ENCODE assay signal across 2 cellular contexts in the genomic region with DNA sequence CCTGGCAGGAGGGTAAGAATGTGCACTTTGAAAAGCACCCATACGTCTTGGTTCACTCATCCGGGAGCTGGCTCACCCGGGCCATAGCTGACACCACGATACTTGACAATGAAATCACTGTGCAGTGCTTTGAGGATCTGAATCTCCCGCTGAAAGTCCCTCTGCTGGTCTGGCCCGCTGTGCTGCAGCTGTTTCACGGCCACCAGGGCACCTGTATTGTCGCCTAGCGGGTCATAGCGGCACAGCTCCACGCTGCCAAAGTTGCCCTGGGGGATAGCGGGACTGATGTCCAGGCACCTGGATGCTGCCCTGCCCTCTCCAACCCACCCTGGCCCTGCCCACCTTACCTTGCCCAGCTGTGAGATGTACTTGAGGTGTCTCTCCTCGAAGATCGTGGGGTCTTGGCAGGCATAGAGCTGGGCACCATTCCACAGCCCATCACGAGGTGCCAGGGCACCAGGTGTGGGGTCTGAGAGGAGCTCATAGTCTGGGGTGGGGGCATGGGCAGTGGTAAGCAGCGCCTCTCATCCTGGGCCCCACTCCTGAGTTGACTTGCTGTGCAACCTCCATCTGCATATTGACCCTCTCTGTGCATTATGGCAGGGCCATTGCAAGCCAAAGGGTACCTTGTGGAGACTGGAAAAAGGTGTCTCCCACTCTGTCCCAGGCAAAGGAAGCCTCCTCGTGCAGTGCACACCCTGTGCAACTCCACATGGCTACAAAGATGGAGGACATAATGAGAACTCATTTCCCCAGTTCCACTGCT.
TF ChIP-seq lines count a peak whose summit lies in the region.

No MANE protein-coding gene starts in this region.

TF ChIP-seq in GM23338, 12 proteins besides CTCF, POLR2A, EP300 and RAD21 (continues in another document):
- TF ChIP-seq EZH2 (IDR thresholded peaks at IDR 0.05; ENCODE audit: low read depth, unreplicated experiment) (no peak), EZH2phosphoT487 (IDR thresholded peaks at IDR 0.05; ENCODE audit: unreplicated experiment) (no peak), JUNB (IDR thresholded peaks at IDR 0.05; ENCODE audit: unreplicated experiment) (no peak), STAT1 (IDR thresholded peaks at IDR 0.05; ENCODE audit: unreplicated experiment) (no peak), POLR2AphosphoS5 (IDR thresholded peaks at IDR 0.05; ENCODE audit: low read depth) (no peak), CREB1 (CRISPR knock-in tag; IDR thresholded peaks at IDR 0.05; ENCODE audit: low read depth) (no peak), NANOG (IDR thresholded peaks at IDR 0.05; ENCODE audit: borderline replicate concordance) (no peak)
- TF ChIP-seq, protein P1, sequence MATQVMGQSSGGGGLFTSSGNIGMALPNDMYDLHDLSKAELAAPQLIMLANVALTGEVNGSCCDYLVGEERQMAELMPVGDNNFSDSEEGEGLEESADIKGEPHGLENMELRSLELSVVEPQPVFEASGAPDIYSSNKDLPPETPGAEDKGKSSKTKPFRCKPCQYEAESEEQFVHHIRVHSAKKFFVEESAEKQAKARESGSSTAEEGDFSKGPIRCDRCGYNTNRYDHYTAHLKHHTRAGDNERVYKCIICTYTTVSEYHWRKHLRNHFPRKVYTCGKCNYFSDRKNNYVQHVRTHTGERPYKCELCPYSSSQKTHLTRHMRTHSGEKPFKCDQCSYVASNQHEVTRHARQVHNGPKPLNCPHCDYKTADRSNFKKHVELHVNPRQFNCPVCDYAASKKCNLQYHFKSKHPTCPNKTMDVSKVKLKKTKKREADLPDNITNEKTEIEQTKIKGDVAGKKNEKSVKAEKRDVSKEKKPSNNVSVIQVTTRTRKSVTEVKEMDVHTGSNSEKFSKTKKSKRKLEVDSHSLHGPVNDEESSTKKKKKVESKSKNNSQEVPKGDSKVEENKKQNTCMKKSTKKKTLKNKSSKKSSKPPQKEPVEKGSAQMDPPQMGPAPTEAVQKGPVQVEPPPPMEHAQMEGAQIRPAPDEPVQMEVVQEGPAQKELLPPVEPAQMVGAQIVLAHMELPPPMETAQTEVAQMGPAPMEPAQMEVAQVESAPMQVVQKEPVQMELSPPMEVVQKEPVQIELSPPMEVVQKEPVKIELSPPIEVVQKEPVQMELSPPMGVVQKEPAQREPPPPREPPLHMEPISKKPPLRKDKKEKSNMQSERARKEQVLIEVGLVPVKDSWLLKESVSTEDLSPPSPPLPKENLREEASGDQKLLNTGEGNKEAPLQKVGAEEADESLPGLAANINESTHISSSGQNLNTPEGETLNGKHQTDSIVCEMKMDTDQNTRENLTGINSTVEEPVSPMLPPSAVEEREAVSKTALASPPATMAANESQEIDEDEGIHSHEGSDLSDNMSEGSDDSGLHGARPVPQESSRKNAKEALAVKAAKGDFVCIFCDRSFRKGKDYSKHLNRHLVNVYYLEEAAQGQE (IDR thresholded peaks at IDR 0.05; ENCODE audit: unreplicated experiment), result no peak
- TF ChIP-seq, protein P2, sequence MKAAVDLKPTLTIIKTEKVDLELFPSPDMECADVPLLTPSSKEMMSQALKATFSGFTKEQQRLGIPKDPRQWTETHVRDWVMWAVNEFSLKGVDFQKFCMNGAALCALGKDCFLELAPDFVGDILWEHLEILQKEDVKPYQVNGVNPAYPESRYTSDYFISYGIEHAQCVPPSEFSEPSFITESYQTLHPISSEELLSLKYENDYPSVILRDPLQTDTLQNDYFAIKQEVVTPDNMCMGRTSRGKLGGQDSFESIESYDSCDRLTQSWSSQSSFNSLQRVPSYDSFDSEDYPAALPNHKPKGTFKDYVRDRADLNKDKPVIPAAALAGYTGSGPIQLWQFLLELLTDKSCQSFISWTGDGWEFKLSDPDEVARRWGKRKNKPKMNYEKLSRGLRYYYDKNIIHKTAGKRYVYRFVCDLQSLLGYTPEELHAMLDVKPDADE (IDR thresholded peaks at IDR 0.05), result no peak

TF ChIP-seq in SK-N-SH, 30 proteins besides CTCF, POLR2A, EP300 and RAD21:
- TF ChIP-seq GABPA (IDR thresholded peaks at IDR 0.05; ENCODE audit: low read depth) (no peak), CHD2 (IDR thresholded peaks at IDR 0.05; ENCODE audit: low read length, partially characterized antibody) (no peak), MXI1 (IDR thresholded peaks at IDR 0.05; ENCODE audit: low read depth, low read length) (no peak), SMC3 (IDR thresholded peaks at IDR 0.05; ENCODE audit: low read depth, low read length) (no peak), RCOR1 (IDR thresholded peaks at IDR 0.05; ENCODE audit: low read length) (no peak), SIN3A (IDR thresholded peaks at IDR 0.05; ENCODE audit: borderline replicate concordance, low read depth, low read length) (no peak), TAF1 (IDR thresholded peaks at IDR 0.05; ENCODE audit: borderline replicate concordance, low read depth, low read length) (no peak), GATA2 (CRISPR knock-in tag; IDR thresholded peaks at IDR 0.05) (no peak), RFX5 (IDR thresholded peaks at IDR 0.05; ENCODE audit: low read length) (no peak), MEF2A (IDR thresholded peaks at IDR 0.05; ENCODE audit: borderline replicate concordance, low read depth) (no peak), FOXM1 (IDR thresholded peaks at IDR 0.05; ENCODE audit: low read depth) (no peak)
- TF ChIP-seq, protein P3, sequence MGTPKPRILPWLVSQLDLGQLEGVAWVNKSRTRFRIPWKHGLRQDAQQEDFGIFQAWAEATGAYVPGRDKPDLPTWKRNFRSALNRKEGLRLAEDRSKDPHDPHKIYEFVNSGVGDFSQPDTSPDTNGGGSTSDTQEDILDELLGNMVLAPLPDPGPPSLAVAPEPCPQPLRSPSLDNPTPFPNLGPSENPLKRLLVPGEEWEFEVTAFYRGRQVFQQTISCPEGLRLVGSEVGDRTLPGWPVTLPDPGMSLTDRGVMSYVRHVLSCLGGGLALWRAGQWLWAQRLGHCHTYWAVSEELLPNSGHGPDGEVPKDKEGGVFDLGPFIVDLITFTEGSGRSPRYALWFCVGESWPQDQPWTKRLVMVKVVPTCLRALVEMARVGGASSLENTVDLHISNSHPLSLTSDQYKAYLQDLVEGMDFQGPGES (IDR thresholded peaks at IDR 0.05; ENCODE audit: low read depth, low read length), result no peak
- TF ChIP-seq, protein P1 (IDR thresholded peaks at IDR 0.05; ENCODE audit: low read depth, low read length), result no peak
- TF ChIP-seq, protein P4, sequence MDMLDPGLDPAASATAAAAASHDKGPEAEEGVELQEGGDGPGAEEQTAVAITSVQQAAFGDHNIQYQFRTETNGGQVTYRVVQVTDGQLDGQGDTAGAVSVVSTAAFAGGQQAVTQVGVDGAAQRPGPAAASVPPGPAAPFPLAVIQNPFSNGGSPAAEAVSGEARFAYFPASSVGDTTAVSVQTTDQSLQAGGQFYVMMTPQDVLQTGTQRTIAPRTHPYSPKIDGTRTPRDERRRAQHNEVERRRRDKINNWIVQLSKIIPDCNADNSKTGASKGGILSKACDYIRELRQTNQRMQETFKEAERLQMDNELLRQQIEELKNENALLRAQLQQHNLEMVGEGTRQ (IDR thresholded peaks at IDR 0.05; ENCODE audit: borderline replicate concordance, low read depth, low read length), result no peak
- TF ChIP-seq, protein P5, sequence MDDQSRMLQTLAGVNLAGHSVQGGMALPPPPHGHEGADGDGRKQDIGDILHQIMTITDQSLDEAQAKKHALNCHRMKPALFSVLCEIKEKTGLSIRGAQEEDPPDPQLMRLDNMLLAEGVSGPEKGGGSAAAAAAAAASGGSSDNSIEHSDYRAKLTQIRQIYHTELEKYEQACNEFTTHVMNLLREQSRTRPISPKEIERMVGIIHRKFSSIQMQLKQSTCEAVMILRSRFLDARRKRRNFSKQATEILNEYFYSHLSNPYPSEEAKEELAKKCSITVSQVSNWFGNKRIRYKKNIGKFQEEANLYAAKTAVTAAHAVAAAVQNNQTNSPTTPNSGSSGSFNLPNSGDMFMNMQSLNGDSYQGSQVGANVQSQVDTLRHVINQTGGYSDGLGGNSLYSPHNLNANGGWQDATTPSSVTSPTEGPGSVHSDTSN (IDR thresholded peaks at IDR 0.05), result no peak
- TF ChIP-seq, protein P6, sequence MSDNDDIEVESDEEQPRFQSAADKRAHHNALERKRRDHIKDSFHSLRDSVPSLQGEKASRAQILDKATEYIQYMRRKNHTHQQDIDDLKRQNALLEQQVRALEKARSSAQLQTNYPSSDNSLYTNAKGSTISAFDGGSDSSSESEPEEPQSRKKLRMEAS (IDR thresholded peaks at IDR 0.05; ENCODE audit: low read depth), result no peak
- TF ChIP-seq, protein P7, sequence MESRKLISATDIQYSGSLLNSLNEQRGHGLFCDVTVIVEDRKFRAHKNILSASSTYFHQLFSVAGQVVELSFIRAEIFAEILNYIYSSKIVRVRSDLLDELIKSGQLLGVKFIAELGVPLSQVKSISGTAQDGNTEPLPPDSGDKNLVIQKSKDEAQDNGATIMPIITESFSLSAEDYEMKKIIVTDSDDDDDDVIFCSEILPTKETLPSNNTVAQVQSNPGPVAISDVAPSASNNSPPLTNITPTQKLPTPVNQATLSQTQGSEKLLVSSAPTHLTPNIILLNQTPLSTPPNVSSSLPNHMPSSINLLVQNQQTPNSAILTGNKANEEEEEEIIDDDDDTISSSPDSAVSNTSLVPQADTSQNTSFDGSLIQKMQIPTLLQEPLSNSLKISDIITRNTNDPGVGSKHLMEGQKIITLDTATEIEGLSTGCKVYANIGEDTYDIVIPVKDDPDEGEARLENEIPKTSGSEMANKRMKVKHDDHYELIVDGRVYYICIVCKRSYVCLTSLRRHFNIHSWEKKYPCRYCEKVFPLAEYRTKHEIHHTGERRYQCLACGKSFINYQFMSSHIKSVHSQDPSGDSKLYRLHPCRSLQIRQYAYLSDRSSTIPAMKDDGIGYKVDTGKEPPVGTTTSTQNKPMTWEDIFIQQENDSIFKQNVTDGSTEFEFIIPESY (IDR thresholded peaks at IDR 0.05; ENCODE audit: borderline replicate concordance, low read depth), result no peak
